In the genomic region with DNA sequence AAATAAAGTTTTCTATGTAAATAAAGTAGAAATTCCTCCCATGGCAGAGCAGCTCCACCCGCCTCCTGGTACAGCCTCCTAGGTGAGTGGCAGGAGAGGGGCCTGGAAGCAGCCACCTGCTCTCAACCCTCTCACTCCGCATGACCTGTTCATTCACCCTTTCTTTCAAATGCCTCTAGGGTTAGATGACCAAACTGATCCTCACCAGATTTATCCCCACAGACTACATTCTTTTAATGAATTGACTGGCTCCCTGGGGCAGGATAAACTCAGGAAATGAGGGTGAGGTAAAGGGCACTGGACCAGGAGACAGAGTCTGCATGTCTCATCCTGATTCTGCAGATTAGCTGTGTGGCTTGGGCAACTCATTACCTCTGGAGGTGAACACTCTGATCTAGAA, we compare ENCODE assay signal across 23 cellular contexts. TPM values are rescaled to one million over a fixed set of nuclear protein-coding genes. Genes with fewer than 3 reads are reported as not detected.
A peak's percentile ranks its signal among the peaks of the same experiment; 100 is the strongest.
DNase-seq lines count a peak whose midpoint lies in the region; ATAC-seq and TF ChIP-seq lines count a peak whose summit lies in the region.
"Had no signal": no experiment of that assay in that cellular context is flagged by ENCODE, and none has a peak within 500 bp of the region (broad histone marks: within the 10 kb centered on the region; RNA-seq: fewer than 3 reads in every experiment).

No MANE protein-coding gene starts in this region.

- no peak overlapping the region for H3K27ac Mint-ChIP-seq in HFFc6
- H3K27ac Mint-ChIP-seq: activated CD4-positive, alpha-beta T cell treated with anti-CD3 and anti-CD28 coated beads, Interleukin-2, amount 10 ng/mL, durations not matched to agents 7 days and 5 days; activated T-cell treated with anti-CD3 and anti-CD28 coated beads, Interleukin-2, amount 50 U/mL, for 24 hours; IgD-negative memory B cell; natural killer cell treated with Interleukin-12 subunit alpha and Interleukin-12 subunit beta and Interleukin-15 and Interleukin-18, amount 100 ng/mL, for 72 hours; T-helper 2 cell treated with Interferon-gamma antibody and Interleukin-4, amounts not matched to agents 5 μg/mL and 100 μg/mL, for 36 hours had no signal

- no peaks in the 10 kb centered on the region for H3K27me3 ChIP-seq in BE2C
- no peaks in the 10 kb centered on the region for H3K27me3 ChIP-seq in brain microvascular endothelial cell (replicated peaks)
- H3K27me3 ChIP-seq: transverse colon had no signal

- DNase-seq in BE2C (peak; percentile 25), HFFc6 (peak; percentile 2), SK-N-MC (ENCODE audit: low read depth, low spot score) (no peak), glomerular visceral epithelial cell (ENCODE audit: extremely low spot score) (peak; percentile 25), GF-D8 (lab: John Stamatoyannopoulos, UW) (no peak), NCI-H524 (lab: John Stamatoyannopoulos, UW) (no peak), brain microvascular endothelial cell (no peak)
- DNase-seq: activated CD4-positive, alpha-beta T cell treated with anti-CD3 and anti-CD28 coated beads, Interleukin-2, amount 10 ng/mL, durations not matched to agents 7 days and 5 days; activated gamma-delta T cell; activated T-cell treated with anti-CD3 and anti-CD28 coated beads, Interleukin-2, amount 50 U/mL, for 24 hours; NCI-H1105; NCI-H1930; NCI-H526 treated with DMSO at 0.1 percent for 48 hours; stimulated activated CD4-positive, alpha-beta T cell treated with anti-CD3 and anti-CD28 coated beads, Interleukin-1b, Interleukin-23, amount 100 ng/mL, for 48 hours; transverse colon had no signal

- H3K4me3 Mint-ChIP-seq in HFFc6, result no peak overlapping the region
- H3K4me3 Mint-ChIP-seq: activated CD4-positive, alpha-beta T cell treated with anti-CD3 and anti-CD28 coated beads, Interleukin-2, amount 10 ng/mL, durations not matched to agents 7 days and 5 days; activated T-cell treated with anti-CD3 and anti-CD28 coated beads, Interleukin-2, amount 50 U/mL, for 24 hours; IgD-negative memory B cell; natural killer cell treated with Interleukin-12 subunit alpha and Interleukin-12 subunit beta and Interleukin-15 and Interleukin-18, amount 100 ng/mL, for 72 hours; T-helper 2 cell treated with Interferon-gamma antibody and Interleukin-4, amounts not matched to agents 5 μg/mL and 100 μg/mL, for 36 hours had no signal

- H3K9ac ChIP-seq in SK-N-MC (ENCODE audit: insufficient read length), result no peak overlapping the region

- no peaks in the 10 kb centered on the region for H3K36me3 ChIP-seq in BE2C
- no peaks in the 10 kb centered on the region for H3K36me3 ChIP-seq in SK-N-MC (ENCODE audit: insufficient read depth, low read length)
- no peaks in the 10 kb centered on the region for H3K36me3 ChIP-seq in brain microvascular endothelial cell (replicated peaks)
- H3K36me3 ChIP-seq: transverse colon had no signal

- H3K4me1 Mint-ChIP-seq in HFFc6 (ENCODE audit: low read depth), result peaks cover 23% of the 10 kb centered on the region
- H3K4me1 Mint-ChIP-seq: activated CD4-positive, alpha-beta T cell treated with anti-CD3 and anti-CD28 coated beads, Interleukin-2, amount 10 ng/mL, durations not matched to agents 7 days and 5 days; IgD-negative memory B cell had no signal

- H3K4me1 ChIP-seq in BE2C, result peaks cover 8% of the 10 kb centered on the region
- H3K4me1 ChIP-seq: transverse colon had no signal

- peaks cover 15% of the 10 kb centered on the region for H3K27me3 Mint-ChIP-seq in HFFc6 (ENCODE audit: insufficient read depth)

- no peaks in the 10 kb centered on the region for H3K9me3 ChIP-seq in BE2C
- H3K9me3 ChIP-seq in SK-N-MC (ENCODE audit: low read depth, low read length), result no peaks in the 10 kb centered on the region
- H3K9me3 ChIP-seq: transverse colon had no signal

- in situ Hi-C loops in brain microvascular endothelial cell (cut with HindIII; ENCODE audit: low pct_ligation_motif_present, low sequenced_read_pairs), result no loop called here

- H3K27ac ChIP-seq in SK-N-MC (peak overlapping the region; percentile 96), brain microvascular endothelial cell (no peak overlapping the region)
- H3K27ac ChIP-seq: skin epidermis, transverse colon had no signal

- ATAC-seq in HG02610 (IDR thresholded peaks at IDR 0.05; ENCODE audit: unreplicated experiment), result no peak
- ATAC-seq: natural killer cell treated with Interleukin-12 subunit alpha and Interleukin-12 subunit beta and Interleukin-15 and Interleukin-18, amount 100 ng/mL, for 72 hours had no signal

- no peaks in the 10 kb centered on the region for H3K9me3 Mint-ChIP-seq in HFFc6
- H3K9me3 Mint-ChIP-seq: activated CD4-positive, alpha-beta T cell treated with anti-CD3 and anti-CD28 coated beads, Interleukin-2, amount 10 ng/mL, durations not matched to agents 7 days and 5 days; activated T-cell treated with anti-CD3 and anti-CD28 coated beads, Interleukin-2, amount 50 U/mL, for 24 hours; natural killer cell treated with Interleukin-12 subunit alpha and Interleukin-12 subunit beta and Interleukin-15 and Interleukin-18, amount 100 ng/mL, for 72 hours; T-helper 2 cell treated with Interferon-gamma antibody and Interleukin-4, amounts not matched to agents 5 μg/mL and 100 μg/mL, for 36 hours had no signal

- H3K36me3 Mint-ChIP-seq in HFFc6 (ENCODE audit: low read depth), result no peaks in the 10 kb centered on the region
- H3K36me3 Mint-ChIP-seq: IgD-negative memory B cell; natural killer cell treated with Interleukin-12 subunit alpha and Interleukin-12 subunit beta and Interleukin-15 and Interleukin-18, amount 100 ng/mL, for 72 hours had no signal

- TF ChIP-seq CTCF in BE2C (IDR thresholded peaks at IDR 0.05; ENCODE audit: low read depth, low read length) (no peak), HFFc6 (IDR thresholded peaks at IDR 0.05) (no peak), brain microvascular endothelial cell (IDR thresholded peaks at IDR 0.05; ENCODE audit: low read depth, low read length, missing control alignments) (no peak)

- H3K4me3 ChIP-seq in BE2C (ENCODE audit: low read depth, low read length), result no peak overlapping the region
- H3K4me3 ChIP-seq in SK-N-MC, result no peak overlapping the region
- no peak overlapping the region for H3K4me3 ChIP-seq in brain microvascular endothelial cell (ENCODE audit: low read depth, low read length)
- H3K4me3 ChIP-seq: skin epidermis, transverse colon had no signal

RNA-seq across cellular contexts. Expression of a gene that starts 32.6 kb away (rescaled TPM):
- 30.4 TPM for polyA plus RNA-seq in BE2C (2012; ENCODE audit: insufficient read depth, insufficient read length, low read depth)
- not detected for total RNA-seq in HFFc6 (2021; fragmentation: NEBNext Ultra II Directional; extraction: Animal tissue kit (Norgen Biotek cat#: 25700))
- total RNA-seq: activated CD4-positive, alpha-beta T cell treated with anti-CD3 and anti-CD28 coated beads, Interleukin-2, amount 10 ng/mL, durations not matched to agents 7 days and 5 days; dermis microvascular lymphatic vessel endothelial cell; mononuclear cell; natural killer cell treated with Interleukin-12 subunit alpha and Interleukin-12 subunit beta and Interleukin-15 and Interleukin-18, amount 100 ng/mL, for 72 hours; osteocyte had no signal
- polyA plus RNA-seq: IgD-negative memory B cell had no signal

RNA-seq across cellular contexts. Expression of a gene that starts 51.2 kb away (rescaled TPM):
- polyA plus RNA-seq in BE2C (2012; ENCODE audit: insufficient read depth, insufficient read length, low read depth), result 0.09 TPM
- total RNA-seq in HFFc6 (2021; fragmentation: NEBNext Ultra II Directional; extraction: Animal tissue kit (Norgen Biotek cat#: 25700)), result under 1 TPM; 0.06 to 0.23 (median 0.08) TPM
- total RNA-seq: dermis microvascular lymphatic vessel endothelial cell; natural killer cell treated with Interleukin-12 subunit alpha and Interleukin-12 subunit beta and Interleukin-15 and Interleukin-18, amount 100 ng/mL, for 72 hours; osteocyte had no signal
- polyA plus RNA-seq: IgD-negative memory B cell had no signal

Comparison
In these comparisons a context has a peak if more than half of its experiments do, and no peak if none do; other contexts are left out.
1. DNase-seq: peak in BE2C (single experiment), HFFc6 (single experiment) and glomerular visceral epithelial cell (single experiment); none in SK-N-MC (single experiment), GF-D8 (single experiment), NCI-H524 (0 of 2) and brain microvascular endothelial cell (single experiment).